In genomic region chr1:55021965-55022546, GRCh38 we compare ENCODE assay signal across 1 cellular context.
TF ChIP-seq lines count a peak whose summit lies in the region.

No MANE protein-coding gene starts in this region.

TF ChIP-seq in H1, 55 proteins besides CTCF, POLR2A, EP300 and RAD21:
- TF ChIP-seq E2F6 (IDR thresholded peaks at IDR 0.05) (0 out of 2 replicates have a peak, but pooled peaks have one; percentile 55), TEAD4 (IDR thresholded peaks at IDR 0.05; ENCODE audit: low read depth, low read length) (no peak), KDM1A (IDR thresholded peaks at IDR 0.05; ENCODE audit: borderline replicate concordance, low read length) (peak; percentile 29; the same call in 1 of the 2 replicates), SP4 (IDR thresholded peaks at IDR 0.05; ENCODE audit: low read length) (peak; percentile 73; the same call in 1 of the 2 replicates), USF2 (IDR thresholded peaks at IDR 0.05; ENCODE audit: low read length) (peak; percentile 44; the same call in 1 of the 2 replicates), CEBPB (IDR thresholded peaks at IDR 0.05; ENCODE audit: low read depth, low read length) (0 out of 2 replicates have a peak, but pooled peaks have one; percentile 24), MAFK (IDR thresholded peaks at IDR 0.05; ENCODE audit: low read depth, low read length) (peak; percentile 37; the same call in 1 of the 2 replicates), KDM5A (IDR thresholded peaks at IDR 0.05; ENCODE audit: low read length) (no peak), TAF1 (IDR thresholded peaks at IDR 0.05; ENCODE audit: low read depth, low read length) (peak; percentile 62), SP1 (IDR thresholded peaks at IDR 0.05; ENCODE audit: low read depth, low read length) (no peak), BRCA1 (IDR thresholded peaks at IDR 0.05; ENCODE audit: low read depth, low read length) (no peak), EGR1 (IDR thresholded peaks at IDR 0.05; ENCODE audit: borderline replicate concordance, low read depth, low read length) (peak; percentile 30; the same call in 1 of the 2 replicates), CREB1 (IDR thresholded peaks at IDR 0.05) (peak; percentile 53; the same call in 1 of the 2 replicates), SUZ12 (IDR thresholded peaks at IDR 0.05; ENCODE audit: low read length) (no peak), BACH1 (IDR thresholded peaks at IDR 0.05; ENCODE audit: low read length) (0 out of 2 replicates have a peak, but pooled peaks have one; percentile 38), HDAC2 (IDR thresholded peaks at IDR 0.05; ENCODE audit: borderline replicate concordance in 1 of 2, low read depth in 2 of 2, low read length in 2 of 2) (no peak), ASH2L (IDR thresholded peaks at IDR 0.05; ENCODE audit: low read length) (no peak), MAX (IDR thresholded peaks at IDR 0.05) (peak; percentile 90), ATF2 (IDR thresholded peaks at IDR 0.05; ENCODE audit: low read length) (no peak), CHD2 (IDR thresholded peaks at IDR 0.05; ENCODE audit: low read length) (peak; percentile 72), YY1 (IDR thresholded peaks at IDR 0.05; ENCODE audit: low read depth, low read length) (peak; percentile 73; the same call in 1 of the 2 replicates), TAF7 (optimal IDR thresholded peaks at IDR 0.05; ENCODE audit: borderline replicate concordance, low read depth, low read length) (peak; percentile 45), TCF12 (IDR thresholded peaks at IDR 0.05; ENCODE audit: low read depth, low read length) (peak; percentile 80; the same call in 1 of the 2 replicates), JUND (IDR thresholded peaks at IDR 0.05; ENCODE audit: low read length) (peak; percentile 64; the same call in 1 of the 2 replicates), CTBP2 (IDR thresholded peaks at IDR 0.05; ENCODE audit: borderline replicate concordance, insufficient read depth, insufficient read length, low read length) (peak; percentile 50), RNF2 (IDR thresholded peaks at IDR 0.05; ENCODE audit: borderline replicate concordance, low read depth, low read length, missing control alignments, poor library complexity, severe bottlenecking) (no peak), TBP (IDR thresholded peaks at IDR 0.05; ENCODE audit: low read depth, low read length) (peak; percentile 65), SIN3A (conservative IDR thresholded peaks at IDR 0.05 in 1 of 2, IDR thresholded peaks at IDR 0.05 in 1 of 2; ENCODE audit: low read depth in 1 of 2, low read length in 2 of 2) (peak in 1 of 2 experiments; percentile 80; a peak in 2 of 4 replicates), FOSL1 (IDR thresholded peaks at IDR 0.05; ENCODE audit: insufficient read depth, low read depth, low read length) (no peak)
TF ChIP-seq in H1: peak in this region for 19.
